25 cellular contexts compared by ENCODE assay signal in the genomic region with DNA sequence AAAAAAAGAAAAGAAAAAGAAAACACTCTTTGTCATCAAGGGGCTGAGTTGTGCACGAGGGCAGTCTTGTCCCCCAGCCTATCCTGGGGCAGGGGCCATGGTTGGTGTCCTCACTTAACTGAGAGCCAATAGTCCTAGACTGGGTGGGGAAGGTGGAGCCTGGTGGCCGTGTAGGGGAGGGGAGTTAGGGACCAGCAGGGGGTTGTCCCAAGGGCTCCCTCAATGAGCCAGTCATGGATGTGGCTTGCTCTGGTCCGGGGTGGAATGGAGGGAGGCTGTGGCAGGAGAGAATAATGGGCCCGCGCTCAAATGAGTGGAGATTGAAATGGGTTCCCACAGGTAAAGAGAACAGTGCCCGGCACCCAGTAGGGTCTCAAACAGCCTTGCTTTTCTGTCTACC. TPM values are rescaled to one million over a fixed set of nuclear protein-coding genes. Genes with fewer than 3 reads are reported as not detected.
"Had no signal": no experiment of that assay in that cellular context is flagged by ENCODE, and none has a peak within 500 bp of the region (broad histone marks: within the 10 kb centered on the region; RNA-seq: fewer than 3 reads in every experiment).

No MANE protein-coding gene starts in this region.

- H3K9me3 ChIP-seq: Peyer's patch had no signal

- H3K36me3 ChIP-seq: brain microvascular endothelial cell, Peyer's patch had no signal

- H3K27ac ChIP-seq: brain microvascular endothelial cell, Peyer's patch had no signal

- H3K4me3 Mint-ChIP-seq: activated CD4-positive, alpha-beta T cell treated with anti-CD3 and anti-CD28 coated beads, Interleukin-2, amount 10 ng/mL, durations not matched to agents 24 days and 14 days; activated CD8-positive, alpha-beta T cell treated with anti-CD3 and anti-CD28 coated beads for 36 hours; activated naive CD8-positive, alpha-beta T cell treated with anti-CD3 and anti-CD28 coated beads for 36 hours; activated T-helper 17 cell treated with anti-CD3 and anti-CD28 coated beads, Interleukin-2, amount 50 U/mL, for 72 hours had no signal

- H3K4me3 ChIP-seq: Peyer's patch had no signal

- ATAC-seq: activated T-cell treated with anti-CD3 and anti-CD28 coated beads, Interleukin-2, amount 50 U/mL, for 72 hours; PC-3 had no signal

- H3K27me3 ChIP-seq: Peyer's patch had no signal

- H3K27ac Mint-ChIP-seq: activated CD4-positive, alpha-beta T cell treated with anti-CD3 and anti-CD28 coated beads, Interleukin-2, amount 10 ng/mL, durations not matched to agents 24 days and 14 days; activated CD8-positive, alpha-beta T cell treated with anti-CD3 and anti-CD28 coated beads for 36 hours; activated naive CD8-positive, alpha-beta T cell treated with anti-CD3 and anti-CD28 coated beads for 36 hours; activated T-cell treated with anti-CD3 and anti-CD28 coated beads, Interleukin-2, amount 50 U/mL, for 72 hours; activated T-helper 17 cell treated with anti-CD3 and anti-CD28 coated beads, Interleukin-2, amount 50 U/mL, for 72 hours had no signal

- H3K9me3 Mint-ChIP-seq: activated CD4-positive, alpha-beta T cell treated with anti-CD3 and anti-CD28 coated beads, Interleukin-2, amount 10 ng/mL, durations not matched to agents 24 days and 14 days; activated T-helper 17 cell treated with anti-CD3 and anti-CD28 coated beads, Interleukin-2, amount 50 U/mL, for 72 hours had no signal

- DNase-seq: activated CD4-positive, alpha-beta T cell treated with anti-CD3 and anti-CD28 coated beads, Interleukin-2, amount 10 ng/mL, durations not matched to agents 24 days and 14 days; activated naive CD4-positive, alpha-beta T cell; activated T-cell treated with anti-CD3 and anti-CD28 coated beads, Interleukin-2, amount 50 U/mL, for 1 hour; amniotic stem cell; aorta; brain microvascular endothelial cell; central memory CD4-positive, alpha-beta T cell; NCI-H146; NCI-H187; NCI-H2029 treated with DMSO at 0.1 percent for 48 hours; NCI-H2107; NCI-H2171; NCI-H510A; NCI-H526; NCI-H748 treated with DMSO at 0.1 percent for 48 hours; NK-92 treated with Interleukin-12 subunit alpha and Interleukin-12 subunit beta, amount 100 ng/mL, for 24 hours; PC-3; Peyer's patch; RPMI8226; SIG-M5; T1000 had no signal

- H3K4me1 ChIP-seq: Peyer's patch had no signal

RNA-seq across cellular contexts. Expression of gene CACNA1I, which starts 46.2 kb away (rescaled TPM):
- total RNA-seq: PC-3 had no signal
- polyA plus RNA-seq: aorta had no signal
